Comparison of ENCODE assay signal across 36 cellular contexts in the genomic region with DNA sequence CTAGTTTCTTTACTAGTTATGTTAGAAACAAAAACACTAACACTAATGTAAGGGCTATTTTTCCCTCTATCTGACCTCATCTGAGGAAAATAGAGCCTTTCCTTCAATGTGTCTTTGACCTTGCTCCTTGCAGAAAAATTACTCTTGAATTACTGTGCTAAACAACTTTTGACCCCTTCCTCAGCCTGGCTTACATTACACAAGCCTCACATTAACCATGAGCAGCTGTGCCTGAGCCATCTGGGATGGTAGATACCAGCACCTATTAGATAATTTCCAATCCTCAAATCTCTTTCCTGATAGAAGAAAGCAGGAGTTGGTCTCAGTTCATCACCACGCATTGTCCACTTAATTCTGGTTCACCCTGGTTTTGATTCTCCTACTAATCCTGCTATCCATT.
"Had no signal": no experiment of that assay in that cellular context is flagged by ENCODE, and none has a peak within 500 bp of the region (broad histone marks: within the 10 kb centered on the region; RNA-seq: fewer than 3 reads in every experiment).

No MANE protein-coding gene starts in this region.

- H3K4me1 Mint-ChIP-seq: activated CD4-positive, alpha-beta T cell treated with anti-CD3 and anti-CD28 coated beads for 36 hours; activated CD4-positive, alpha-beta T cell treated with anti-CD3 and anti-CD28 coated beads, Interleukin-2, amount 10 ng/mL, durations not matched to agents 24 days and 14 days; activated CD8-positive, alpha-beta memory T cell treated with anti-CD3 and anti-CD28 coated beads, Interleukin-2, amount 10 ng/mL, durations not matched to agents 7 days and 5 days; activated naive CD4-positive, alpha-beta T cell treated with anti-CD3 and anti-CD28 coated beads, Interleukin-2, amount 50 U/mL, for 24 hours; activated naive CD8-positive, alpha-beta T cell treated with anti-CD3 and anti-CD28 coated beads for 36 hours; activated naive CD8-positive, alpha-beta T cell treated with anti-CD3 and anti-CD28 coated beads, Interleukin-2, amount 50 U/mL, for 24 hours; T-helper 17 cell had no signal

- H3K9me3 ChIP-seq: adrenal gland, body of pancreas had no signal

- H3K27me3 Mint-ChIP-seq: activated naive CD8-positive, alpha-beta T cell treated with anti-CD3 and anti-CD28 coated beads, Interleukin-2, amount 50 U/mL, for 24 hours had no signal

- H3K36me3 Mint-ChIP-seq: activated CD4-positive, alpha-beta memory T cell treated with anti-CD3 and anti-CD28 coated beads for 36 hours; activated CD8-positive, alpha-beta memory T cell treated with anti-CD3 and anti-CD28 coated beads, Interleukin-2, amount 10 ng/mL, durations not matched to agents 7 days and 5 days; activated naive CD4-positive, alpha-beta T cell treated with anti-CD3 and anti-CD28 coated beads, Interleukin-2, amount 50 U/mL, for 24 hours; activated naive CD8-positive, alpha-beta T cell treated with anti-CD3 and anti-CD28 coated beads for 36 hours had no signal

- H3K4me1 ChIP-seq: adrenal gland, body of pancreas had no signal

- DNase-seq: activated CD4-positive, alpha-beta memory T cell treated with anti-CD3 and anti-CD28 coated beads for 36 hours; activated CD4-positive, alpha-beta T cell treated with anti-CD3 and anti-CD28 coated beads for 36 hours; activated CD4-positive, alpha-beta T cell treated with anti-CD3 and anti-CD28 coated beads, Interleukin-2, amount 10 ng/mL, durations not matched to agents 24 days and 14 days; activated CD4-positive, CD25-positive, alpha-beta regulatory T cell; activated CD4-positive, CD25-positive, alpha-beta regulatory T cell treated with anti-CD3 and anti-CD28 coated beads, Interleukin-2, amount 50 U/mL, for 72 hours; activated CD8-positive, alpha-beta memory T cell treated with anti-CD3 and anti-CD28 coated beads, Interleukin-2, amount 10 ng/mL, durations not matched to agents 7 days and 5 days; activated CD8-positive, alpha-beta memory T cell treated with anti-CD3 and anti-CD28 coated beads, Interleukin-2, amount 50 U/mL, for 4 hours; activated CD8-positive, alpha-beta T cell treated with anti-CD3 and anti-CD28 coated beads, Interleukin-2, amount 10 ng/mL, durations not matched to agents 7 days and 5 days; activated effector memory CD4-positive, alpha-beta T cell treated with anti-CD3 and anti-CD28 coated beads, Interleukin-2, amount 50 U/mL, for 16 hours; activated naive CD4-positive, alpha-beta T cell treated with anti-CD3 and anti-CD28 coated beads for 36 hours; activated naive CD8-positive, alpha-beta T cell treated with anti-CD3 and anti-CD28 coated beads for 36 hours; activated naive CD8-positive, alpha-beta T cell treated with anti-CD3 and anti-CD28 coated beads, Interleukin-2, amount 50 U/mL, for 24 hours; activated T-cell treated with anti-CD3 and anti-CD28 coated beads, Interleukin-2, amount 50 U/mL, for 1 hour; activated T-cell treated with anti-CD3 and anti-CD28 coated beads, Interleukin-2, amount 50 U/mL, for 48 hours; adrenal gland; amygdala; aorta; body of pancreas; caudate nucleus; cortex of kidney; dermis blood vessel endothelial cell; effector CD4-positive, alpha-beta T cell; effector memory CD8-positive, alpha-beta T cell; foreskin fibroblast; T-helper 1 cell; T-helper 17 cell; T1000 had no signal

- FAIRE-seq: colon, endometrium, endothelial cell of umbilical vein, frontal cortex had no signal

- H3K4me3 ChIP-seq: adrenal gland, body of pancreas had no signal

- H3K27ac Mint-ChIP-seq: activated CD4-positive, alpha-beta memory T cell treated with anti-CD3 and anti-CD28 coated beads for 36 hours; activated CD4-positive, alpha-beta T cell treated with anti-CD3 and anti-CD28 coated beads for 36 hours; activated CD4-positive, alpha-beta T cell treated with anti-CD3 and anti-CD28 coated beads, Interleukin-2, amount 10 ng/mL, durations not matched to agents 24 days and 14 days; activated CD8-positive, alpha-beta memory T cell treated with anti-CD3 and anti-CD28 coated beads, Interleukin-2, amount 10 ng/mL, durations not matched to agents 7 days and 5 days; activated CD8-positive, alpha-beta T cell treated with anti-CD3 and anti-CD28 coated beads, Interleukin-2, amount 10 ng/mL, durations not matched to agents 7 days and 5 days; activated naive CD4-positive, alpha-beta T cell treated with anti-CD3 and anti-CD28 coated beads for 36 hours; activated naive CD4-positive, alpha-beta T cell treated with anti-CD3 and anti-CD28 coated beads, Interleukin-2, amount 50 U/mL, for 24 hours; activated naive CD8-positive, alpha-beta T cell treated with anti-CD3 and anti-CD28 coated beads for 36 hours; activated naive CD8-positive, alpha-beta T cell treated with anti-CD3 and anti-CD28 coated beads, Interleukin-2, amount 50 U/mL, for 24 hours; activated T-helper 1 cell treated with anti-CD3 and anti-CD28 coated beads, Interleukin-12 subunit alpha, Interleukin-12 subunit beta, Interleukin-2, Interleukin-4 antibody, amounts not matched to agents 30 ng/mL and 10 ng/mL and 1 ng/mL, durations not matched to agents 14 hours and 24 hours and 36 hours; activated T-helper 2 cell treated with anti-CD3 and anti-CD28 coated beads, Interferon-gamma antibody, Interleukin-2, Interleukin-4, amounts not matched to agents 10 μg/mL and 5 μg/mL and 100 μg/mL, durations not matched to agents 14 hours and 24 hours and 36 hours; effector memory CD8-positive, alpha-beta T cell; T-helper 17 cell; T-helper 2 cell treated with Interferon-gamma antibody and Interleukin-4, amounts not matched to agents 5 μg/mL and 100 μg/mL, for 36 hours had no signal

- H3K36me3 ChIP-seq: adrenal gland had no signal

- H3K9me3 Mint-ChIP-seq: activated CD4-positive, alpha-beta memory T cell treated with anti-CD3 and anti-CD28 coated beads for 36 hours; activated CD4-positive, alpha-beta T cell treated with anti-CD3 and anti-CD28 coated beads, Interleukin-2, amount 10 ng/mL, durations not matched to agents 24 days and 14 days; activated naive CD4-positive, alpha-beta T cell treated with anti-CD3 and anti-CD28 coated beads for 36 hours; activated naive CD4-positive, alpha-beta T cell treated with anti-CD3 and anti-CD28 coated beads, Interleukin-2, amount 50 U/mL, for 24 hours; activated naive CD8-positive, alpha-beta T cell treated with anti-CD3 and anti-CD28 coated beads for 36 hours; activated naive CD8-positive, alpha-beta T cell treated with anti-CD3 and anti-CD28 coated beads, Interleukin-2, amount 50 U/mL, for 24 hours; activated T-helper 1 cell treated with anti-CD3 and anti-CD28 coated beads, Interleukin-12 subunit alpha, Interleukin-12 subunit beta, Interleukin-2, Interleukin-4 antibody, amounts not matched to agents 30 ng/mL and 10 ng/mL and 1 ng/mL, durations not matched to agents 14 hours and 24 hours and 36 hours; activated T-helper 2 cell treated with anti-CD3 and anti-CD28 coated beads, Interferon-gamma antibody, Interleukin-2, Interleukin-4, amounts not matched to agents 10 μg/mL and 5 μg/mL and 100 μg/mL, durations not matched to agents 14 hours and 24 hours and 36 hours; T-helper 2 cell treated with Interferon-gamma antibody and Interleukin-4, amounts not matched to agents 5 μg/mL and 100 μg/mL, for 36 hours had no signal

- H3K27me3 ChIP-seq: adrenal gland, body of pancreas had no signal

- ATAC-seq: activated CD4-positive, alpha-beta T cell treated with anti-CD3 and anti-CD28 coated beads for 36 hours; activated CD8-positive, alpha-beta memory T cell treated with anti-CD3 and anti-CD28 coated beads, Interleukin-2, amount 10 ng/mL, durations not matched to agents 7 days and 5 days; activated CD8-positive, alpha-beta T cell treated with anti-CD3 and anti-CD28 coated beads, Interleukin-2, amount 10 ng/mL, durations not matched to agents 7 days and 5 days; activated naive CD8-positive, alpha-beta T cell treated with anti-CD3 and anti-CD28 coated beads, Interleukin-2, amount 50 U/mL, for 24 hours; body of pancreas; effector memory CD8-positive, alpha-beta T cell; T-helper 17 cell had no signal

- H3K27ac ChIP-seq: adrenal gland, body of pancreas, epithelial cell of prostate had no signal

- H3K4me3 Mint-ChIP-seq: activated CD4-positive, alpha-beta memory T cell treated with anti-CD3 and anti-CD28 coated beads for 36 hours; activated CD4-positive, alpha-beta T cell treated with anti-CD3 and anti-CD28 coated beads for 36 hours; activated CD4-positive, alpha-beta T cell treated with anti-CD3 and anti-CD28 coated beads, Interleukin-2, amount 10 ng/mL, durations not matched to agents 24 days and 14 days; activated CD8-positive, alpha-beta memory T cell treated with anti-CD3 and anti-CD28 coated beads, Interleukin-2, amount 10 ng/mL, durations not matched to agents 7 days and 5 days; activated CD8-positive, alpha-beta T cell treated with anti-CD3 and anti-CD28 coated beads, Interleukin-2, amount 10 ng/mL, durations not matched to agents 7 days and 5 days; activated naive CD4-positive, alpha-beta T cell treated with anti-CD3 and anti-CD28 coated beads for 36 hours; activated naive CD4-positive, alpha-beta T cell treated with anti-CD3 and anti-CD28 coated beads, Interleukin-2, amount 50 U/mL, for 24 hours; activated naive CD8-positive, alpha-beta T cell treated with anti-CD3 and anti-CD28 coated beads for 36 hours; activated naive CD8-positive, alpha-beta T cell treated with anti-CD3 and anti-CD28 coated beads, Interleukin-2, amount 50 U/mL, for 24 hours; activated T-helper 1 cell treated with anti-CD3 and anti-CD28 coated beads, Interleukin-12 subunit alpha, Interleukin-12 subunit beta, Interleukin-2, Interleukin-4 antibody, amounts not matched to agents 30 ng/mL and 10 ng/mL and 1 ng/mL, durations not matched to agents 14 hours and 24 hours and 36 hours; effector memory CD8-positive, alpha-beta T cell; T-helper 17 cell; T-helper 2 cell treated with Interferon-gamma antibody and Interleukin-4, amounts not matched to agents 5 μg/mL and 100 μg/mL, for 36 hours had no signal
